Comparison of ENCODE assay signal across 1 cellular context in genomic region chr15:68057089-68057488, GRCh38.
TF ChIP-seq lines count a peak whose summit lies in the region.

No MANE protein-coding gene starts in this region.

TF ChIP-seq in GM23338, 12 proteins besides CTCF, POLR2A, EP300 and RAD21 (continued from another document):
- TF ChIP-seq ETS1 (IDR thresholded peaks at IDR 0.05) = no peak
- TF ChIP-seq EZH2 (IDR thresholded peaks at IDR 0.05; ENCODE audit: low read depth, unreplicated experiment) = no peak
- TF ChIP-seq CREB1 (CRISPR knock-in tag; IDR thresholded peaks at IDR 0.05; ENCODE audit: low read depth) = no peak
- no peak for TF ChIP-seq POLR2AphosphoS5 (IDR thresholded peaks at IDR 0.05; ENCODE audit: low read depth)
- TF ChIP-seq ZNF331 (CRISPR knock-in tag; IDR thresholded peaks at IDR 0.05; ENCODE audit: low read depth) = no peak
